In the genomic region with DNA sequence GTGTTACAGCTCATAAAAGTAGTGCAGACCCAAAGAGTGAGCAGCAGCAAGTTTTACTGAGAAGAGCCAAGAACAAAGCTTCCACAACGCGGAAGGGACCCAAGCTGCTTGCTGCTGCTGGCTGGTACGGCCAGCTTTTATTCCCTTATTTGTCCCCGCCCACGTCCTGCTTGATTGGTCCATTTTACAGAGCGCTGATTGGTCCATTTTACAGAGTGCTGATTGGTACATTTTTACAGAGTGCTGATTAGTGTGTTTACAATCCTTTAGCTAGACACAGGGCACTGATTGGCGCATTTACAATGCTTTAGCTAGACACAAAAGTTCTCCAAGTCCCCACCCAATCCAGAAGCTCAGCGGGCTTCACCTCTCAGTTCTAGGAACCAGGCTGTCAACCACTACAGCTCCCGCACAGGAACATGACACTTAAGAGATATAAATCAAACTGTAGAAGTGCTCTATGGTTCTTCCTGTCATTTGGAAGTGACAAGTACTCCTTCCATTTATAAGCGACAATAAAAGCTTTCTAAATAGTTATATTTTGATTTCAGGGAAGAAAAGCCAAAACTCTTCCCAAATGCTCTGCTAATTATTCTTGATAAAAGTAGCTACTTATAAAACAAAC, we compare ENCODE assay signal across 1 cellular context.
TF ChIP-seq lines count a peak whose summit lies in the region.

No MANE protein-coding gene starts in this region.

TF ChIP-seq in K562, 482 proteins besides CTCF, POLR2A, EP300 and RAD21 (continued from another document):
- TF ChIP-seq, protein P1, sequence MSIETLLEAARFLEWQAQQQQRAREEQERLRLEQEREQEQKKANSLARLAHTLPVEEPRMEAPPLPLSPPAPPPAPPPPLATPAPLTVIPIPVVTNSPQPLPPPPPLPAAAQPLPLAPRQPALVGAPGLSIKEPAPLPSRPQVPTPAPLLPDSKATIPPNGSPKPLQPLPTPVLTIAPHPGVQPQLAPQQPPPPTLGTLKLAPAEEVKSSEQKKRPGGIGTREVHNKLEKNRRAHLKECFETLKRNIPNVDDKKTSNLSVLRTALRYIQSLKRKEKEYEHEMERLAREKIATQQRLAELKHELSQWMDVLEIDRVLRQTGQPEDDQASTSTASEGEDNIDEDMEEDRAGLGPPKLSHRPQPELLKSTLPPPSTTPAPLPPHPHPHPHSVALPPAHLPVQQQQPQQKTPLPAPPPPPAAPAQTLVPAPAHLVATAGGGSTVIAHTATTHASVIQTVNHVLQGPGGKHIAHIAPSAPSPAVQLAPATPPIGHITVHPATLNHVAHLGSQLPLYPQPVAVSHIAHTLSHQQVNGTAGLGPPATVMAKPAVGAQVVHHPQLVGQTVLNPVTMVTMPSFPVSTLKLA (conservative IDR thresholded peaks at IDR 0.05): no peak
- TF ChIP-seq RBM14 (IDR thresholded peaks at IDR 0.05; ENCODE audit: borderline replicate concordance, insufficient read depth, low read depth, low read length): no peak
- TF ChIP-seq CC2D1A (IDR thresholded peaks at IDR 0.05): peak; percentile 54; the same call in 1 of the 2 replicates
- TF ChIP-seq, protein P2, sequence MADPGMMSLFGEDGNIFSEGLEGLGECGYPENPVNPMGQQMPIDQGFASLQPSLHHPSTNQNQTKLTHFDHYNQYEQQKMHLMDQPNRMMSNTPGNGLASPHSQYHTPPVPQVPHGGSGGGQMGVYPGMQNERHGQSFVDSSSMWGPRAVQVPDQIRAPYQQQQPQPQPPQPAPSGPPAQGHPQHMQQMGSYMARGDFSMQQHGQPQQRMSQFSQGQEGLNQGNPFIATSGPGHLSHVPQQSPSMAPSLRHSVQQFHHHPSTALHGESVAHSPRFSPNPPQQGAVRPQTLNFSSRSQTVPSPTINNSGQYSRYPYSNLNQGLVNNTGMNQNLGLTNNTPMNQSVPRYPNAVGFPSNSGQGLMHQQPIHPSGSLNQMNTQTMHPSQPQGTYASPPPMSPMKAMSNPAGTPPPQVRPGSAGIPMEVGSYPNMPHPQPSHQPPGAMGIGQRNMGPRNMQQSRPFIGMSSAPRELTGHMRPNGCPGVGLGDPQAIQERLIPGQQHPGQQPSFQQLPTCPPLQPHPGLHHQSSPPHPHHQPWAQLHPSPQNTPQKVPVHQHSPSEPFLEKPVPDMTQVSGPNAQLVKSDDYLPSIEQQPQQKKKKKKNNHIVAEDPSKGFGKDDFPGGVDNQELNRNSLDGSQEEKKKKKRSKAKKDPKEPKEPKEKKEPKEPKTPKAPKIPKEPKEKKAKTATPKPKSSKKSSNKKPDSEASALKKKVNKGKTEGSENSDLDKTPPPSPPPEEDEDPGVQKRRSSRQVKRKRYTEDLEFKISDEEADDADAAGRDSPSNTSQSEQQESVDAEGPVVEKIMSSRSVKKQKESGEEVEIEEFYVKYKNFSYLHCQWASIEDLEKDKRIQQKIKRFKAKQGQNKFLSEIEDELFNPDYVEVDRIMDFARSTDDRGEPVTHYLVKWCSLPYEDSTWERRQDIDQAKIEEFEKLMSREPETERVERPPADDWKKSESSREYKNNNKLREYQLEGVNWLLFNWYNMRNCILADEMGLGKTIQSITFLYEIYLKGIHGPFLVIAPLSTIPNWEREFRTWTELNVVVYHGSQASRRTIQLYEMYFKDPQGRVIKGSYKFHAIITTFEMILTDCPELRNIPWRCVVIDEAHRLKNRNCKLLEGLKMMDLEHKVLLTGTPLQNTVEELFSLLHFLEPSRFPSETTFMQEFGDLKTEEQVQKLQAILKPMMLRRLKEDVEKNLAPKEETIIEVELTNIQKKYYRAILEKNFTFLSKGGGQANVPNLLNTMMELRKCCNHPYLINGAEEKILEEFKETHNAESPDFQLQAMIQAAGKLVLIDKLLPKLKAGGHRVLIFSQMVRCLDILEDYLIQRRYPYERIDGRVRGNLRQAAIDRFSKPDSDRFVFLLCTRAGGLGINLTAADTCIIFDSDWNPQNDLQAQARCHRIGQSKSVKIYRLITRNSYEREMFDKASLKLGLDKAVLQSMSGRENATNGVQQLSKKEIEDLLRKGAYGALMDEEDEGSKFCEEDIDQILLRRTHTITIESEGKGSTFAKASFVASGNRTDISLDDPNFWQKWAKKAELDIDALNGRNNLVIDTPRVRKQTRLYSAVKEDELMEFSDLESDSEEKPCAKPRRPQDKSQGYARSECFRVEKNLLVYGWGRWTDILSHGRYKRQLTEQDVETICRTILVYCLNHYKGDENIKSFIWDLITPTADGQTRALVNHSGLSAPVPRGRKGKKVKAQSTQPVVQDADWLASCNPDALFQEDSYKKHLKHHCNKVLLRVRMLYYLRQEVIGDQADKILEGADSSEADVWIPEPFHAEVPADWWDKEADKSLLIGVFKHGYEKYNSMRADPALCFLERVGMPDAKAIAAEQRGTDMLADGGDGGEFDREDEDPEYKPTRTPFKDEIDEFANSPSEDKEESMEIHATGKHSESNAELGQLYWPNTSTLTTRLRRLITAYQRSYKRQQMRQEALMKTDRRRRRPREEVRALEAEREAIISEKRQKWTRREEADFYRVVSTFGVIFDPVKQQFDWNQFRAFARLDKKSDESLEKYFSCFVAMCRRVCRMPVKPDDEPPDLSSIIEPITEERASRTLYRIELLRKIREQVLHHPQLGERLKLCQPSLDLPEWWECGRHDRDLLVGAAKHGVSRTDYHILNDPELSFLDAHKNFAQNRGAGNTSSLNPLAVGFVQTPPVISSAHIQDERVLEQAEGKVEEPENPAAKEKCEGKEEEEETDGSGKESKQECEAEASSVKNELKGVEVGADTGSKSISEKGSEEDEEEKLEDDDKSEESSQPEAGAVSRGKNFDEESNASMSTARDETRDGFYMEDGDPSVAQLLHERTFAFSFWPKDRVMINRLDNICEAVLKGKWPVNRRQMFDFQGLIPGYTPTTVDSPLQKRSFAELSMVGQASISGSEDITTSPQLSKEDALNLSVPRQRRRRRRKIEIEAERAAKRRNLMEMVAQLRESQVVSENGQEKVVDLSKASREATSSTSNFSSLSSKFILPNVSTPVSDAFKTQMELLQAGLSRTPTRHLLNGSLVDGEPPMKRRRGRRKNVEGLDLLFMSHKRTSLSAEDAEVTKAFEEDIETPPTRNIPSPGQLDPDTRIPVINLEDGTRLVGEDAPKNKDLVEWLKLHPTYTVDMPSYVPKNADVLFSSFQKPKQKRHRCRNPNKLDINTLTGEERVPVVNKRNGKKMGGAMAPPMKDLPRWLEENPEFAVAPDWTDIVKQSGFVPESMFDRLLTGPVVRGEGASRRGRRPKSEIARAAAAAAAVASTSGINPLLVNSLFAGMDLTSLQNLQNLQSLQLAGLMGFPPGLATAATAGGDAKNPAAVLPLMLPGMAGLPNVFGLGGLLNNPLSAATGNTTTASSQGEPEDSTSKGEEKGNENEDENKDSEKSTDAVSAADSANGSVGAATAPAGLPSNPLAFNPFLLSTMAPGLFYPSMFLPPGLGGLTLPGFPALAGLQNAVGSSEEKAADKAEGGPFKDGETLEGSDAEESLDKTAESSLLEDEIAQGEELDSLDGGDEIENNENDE (IDR thresholded peaks at IDR 0.05; ENCODE audit: low read depth, low read length): no peak
- TF ChIP-seq ZKSCAN3 (CRISPR knock-in tag; IDR thresholded peaks at IDR 0.05): no peak
- TF ChIP-seq, protein P3, sequence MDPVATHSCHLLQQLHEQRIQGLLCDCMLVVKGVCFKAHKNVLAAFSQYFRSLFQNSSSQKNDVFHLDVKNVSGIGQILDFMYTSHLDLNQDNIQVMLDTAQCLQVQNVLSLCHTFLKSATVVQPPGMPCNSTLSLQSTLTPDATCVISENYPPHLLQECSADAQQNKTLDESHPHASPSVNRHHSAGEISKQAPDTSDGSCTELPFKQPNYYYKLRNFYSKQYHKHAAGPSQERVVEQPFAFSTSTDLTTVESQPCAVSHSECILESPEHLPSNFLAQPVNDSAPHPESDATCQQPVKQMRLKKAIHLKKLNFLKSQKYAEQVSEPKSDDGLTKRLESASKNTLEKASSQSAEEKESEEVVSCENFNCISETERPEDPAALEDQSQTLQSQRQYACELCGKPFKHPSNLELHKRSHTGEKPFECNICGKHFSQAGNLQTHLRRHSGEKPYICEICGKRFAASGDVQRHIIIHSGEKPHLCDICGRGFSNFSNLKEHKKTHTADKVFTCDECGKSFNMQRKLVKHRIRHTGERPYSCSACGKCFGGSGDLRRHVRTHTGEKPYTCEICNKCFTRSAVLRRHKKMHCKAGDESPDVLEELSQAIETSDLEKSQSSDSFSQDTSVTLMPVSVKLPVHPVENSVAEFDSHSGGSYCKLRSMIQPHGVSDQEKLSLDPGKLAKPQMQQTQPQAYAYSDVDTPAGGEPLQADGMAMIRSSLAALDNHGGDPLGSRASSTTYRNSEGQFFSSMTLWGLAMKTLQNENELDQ (CRISPR knock-in tag; IDR thresholded peaks at IDR 0.05; ENCODE audit: borderline replicate concordance): no peak
- TF ChIP-seq KAT2B (IDR thresholded peaks at IDR 0.05; ENCODE audit: low read depth, low read length): no peak
- TF ChIP-seq, protein P4, sequence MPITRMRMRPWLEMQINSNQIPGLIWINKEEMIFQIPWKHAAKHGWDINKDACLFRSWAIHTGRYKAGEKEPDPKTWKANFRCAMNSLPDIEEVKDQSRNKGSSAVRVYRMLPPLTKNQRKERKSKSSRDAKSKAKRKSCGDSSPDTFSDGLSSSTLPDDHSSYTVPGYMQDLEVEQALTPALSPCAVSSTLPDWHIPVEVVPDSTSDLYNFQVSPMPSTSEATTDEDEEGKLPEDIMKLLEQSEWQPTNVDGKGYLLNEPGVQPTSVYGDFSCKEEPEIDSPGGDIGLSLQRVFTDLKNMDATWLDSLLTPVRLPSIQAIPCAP (CRISPR knock-in tag; IDR thresholded peaks at IDR 0.05; ENCODE audit: borderline replicate concordance): no peak
- TF ChIP-seq, protein P5, sequence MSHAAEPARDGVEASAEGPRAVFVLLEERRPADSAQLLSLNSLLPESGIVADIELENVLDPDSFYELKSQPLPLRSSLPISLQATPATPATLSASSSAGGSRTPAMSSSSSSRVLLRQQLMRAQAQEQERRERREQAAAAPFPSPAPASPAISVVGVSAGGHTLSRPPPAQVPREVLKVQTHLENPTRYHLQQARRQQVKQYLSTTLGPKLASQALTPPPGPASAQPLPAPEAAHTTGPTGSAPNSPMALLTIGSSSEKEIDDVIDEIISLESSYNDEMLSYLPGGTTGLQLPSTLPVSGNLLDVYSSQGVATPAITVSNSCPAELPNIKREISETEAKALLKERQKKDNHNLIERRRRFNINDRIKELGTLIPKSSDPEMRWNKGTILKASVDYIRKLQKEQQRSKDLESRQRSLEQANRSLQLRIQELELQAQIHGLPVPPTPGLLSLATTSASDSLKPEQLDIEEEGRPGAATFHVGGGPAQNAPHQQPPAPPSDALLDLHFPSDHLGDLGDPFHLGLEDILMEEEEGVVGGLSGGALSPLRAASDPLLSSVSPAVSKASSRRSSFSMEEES (CRISPR knock-in tag; IDR thresholded peaks at IDR 0.05): no peak
- TF ChIP-seq, protein P6, sequence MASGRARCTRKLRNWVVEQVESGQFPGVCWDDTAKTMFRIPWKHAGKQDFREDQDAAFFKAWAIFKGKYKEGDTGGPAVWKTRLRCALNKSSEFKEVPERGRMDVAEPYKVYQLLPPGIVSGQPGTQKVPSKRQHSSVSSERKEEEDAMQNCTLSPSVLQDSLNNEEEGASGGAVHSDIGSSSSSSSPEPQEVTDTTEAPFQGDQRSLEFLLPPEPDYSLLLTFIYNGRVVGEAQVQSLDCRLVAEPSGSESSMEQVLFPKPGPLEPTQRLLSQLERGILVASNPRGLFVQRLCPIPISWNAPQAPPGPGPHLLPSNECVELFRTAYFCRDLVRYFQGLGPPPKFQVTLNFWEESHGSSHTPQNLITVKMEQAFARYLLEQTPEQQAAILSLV (tag; IDR thresholded peaks at IDR 0.05): no peak
